Comparison of ENCODE assay signal across 17 cellular contexts in the genomic region with DNA sequence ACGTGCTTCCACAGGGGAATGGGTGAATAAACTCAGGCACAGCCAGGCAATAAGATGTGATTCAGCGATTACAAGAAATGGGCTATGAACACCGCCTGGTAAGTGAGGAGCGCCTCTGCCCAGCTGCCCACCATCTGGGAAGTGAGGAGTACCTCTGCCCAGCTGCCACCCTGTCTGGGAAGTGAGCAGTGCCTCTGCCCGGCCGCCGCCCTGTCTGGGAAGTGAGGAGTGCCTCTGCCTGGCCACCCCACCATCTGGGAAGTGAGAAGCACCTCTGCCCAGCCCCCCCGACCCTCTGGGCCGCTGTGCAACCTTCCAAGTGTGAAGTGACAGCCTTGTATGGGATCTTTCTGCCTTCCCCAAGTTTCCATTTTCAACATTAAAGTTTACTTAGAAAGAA.
"Had no signal": no experiment of that assay in that cellular context is flagged by ENCODE, and none has a peak within 500 bp of the region (broad histone marks: within the 10 kb centered on the region; RNA-seq: fewer than 3 reads in every experiment).

No MANE protein-coding gene starts in this region.

- H3K36me3 ChIP-seq: colonic mucosa, heart left ventricle, ovary, uterus had no signal

- H3K27me3 ChIP-seq: colonic mucosa, ovary, uterus had no signal

- H3K9me3 ChIP-seq: colonic mucosa, ovary, uterus had no signal

- H3K4me1 ChIP-seq: colonic mucosa, uterus had no signal

- ATAC-seq: heart left ventricle, natural killer cell, right cardiac atrium had no signal

- DNase-seq: colonic mucosa; dermis blood vessel endothelial cell; effector CD4-positive, alpha-beta T cell; endodermal cell; erythroblast; heart left ventricle; hippocampal formation; kidney glomerular epithelial cell; natural killer cell; nucleus accumbens; right cardiac atrium; stimulated activated CD4-positive, alpha-beta T cell treated with anti-CD3 and anti-CD28 coated beads, Interleukin-2, amount 100 ng/mL, for 48 hours; stimulated activated naive CD4-positive, alpha-beta T cell treated with Interleukin-2 at 50 U/mL for 16 hours; trophoblast cell; uterus had no signal

- H3K4me3 ChIP-seq: colonic mucosa, heart left ventricle, ovary, smooth muscle cell, uterus had no signal

- H3K27ac ChIP-seq: colonic mucosa, heart left ventricle, ovary, uterus had no signal
